Comparison of ENCODE assay signal across 8 cellular contexts in genomic region chr9:99818439-99818992, GRCh38. TPM values are rescaled to one million over a fixed set of nuclear protein-coding genes. Genes with fewer than 3 reads are reported as not detected.
DNase-seq lines count a peak whose midpoint lies in the region; ATAC-seq and TF ChIP-seq lines count a peak whose summit lies in the region.

No MANE protein-coding gene starts in this region.

- H3K4me3 ChIP-seq in OCI-LY1 (ENCODE audit: low read depth, low read length, poor library complexity, severe bottlenecking) (peak overlapping the region; percentile 76), endocrine pancreas (ENCODE audit: control insufficient read depth, insufficient read depth, low read length) (peak overlapping the region; percentile 94)

- H3K9me3 Mint-ChIP-seq in osteocyte (ENCODE audit: unreplicated experiment) = no peaks in the 10 kb centered on the region

- H3K27ac Mint-ChIP-seq in osteocyte (ENCODE audit: unreplicated experiment) = peak overlapping the region; percentile 95

- H3K79me2 ChIP-seq in OCI-LY1 (ENCODE audit: insufficient read depth, low read length) = no peaks in the 10 kb centered on the region

- H3K4me1 ChIP-seq in ES-I3 (ENCODE audit: insufficient read depth, low read length) = no peaks in the 10 kb centered on the region; the same call in none of the 2 replicates
- peaks cover 34% of the 10 kb centered on the region for H3K4me1 ChIP-seq in OCI-LY1 (ENCODE audit: insufficient read depth, low read length, severe bottlenecking)
- peaks cover 15% of the 10 kb centered on the region for H3K4me1 ChIP-seq in endocrine pancreas (ENCODE audit: control insufficient read depth, insufficient read depth, low read length)

- no peak overlapping the region for H3K27ac ChIP-seq in OCI-LY1 (ENCODE audit: low read depth, low read length, poor library complexity, severe bottlenecking)

- H3K9me3 ChIP-seq in ES-I3 (ENCODE audit: control insufficient read depth, insufficient read depth, low read length) (no peaks in the 10 kb centered on the region), OCI-LY1 (ENCODE audit: low read length) (no peaks in the 10 kb centered on the region), endocrine pancreas (ENCODE audit: control insufficient read depth, low read length) (no peaks in the 10 kb centered on the region)

- H2AFZ ChIP-seq in OCI-LY1 (ENCODE audit: low read length) = no peak overlapping the region

- peak overlapping the region; percentile 95 for H3K4me3 Mint-ChIP-seq in osteocyte (ENCODE audit: unreplicated experiment)

- no peaks in the 10 kb centered on the region for H3K36me3 ChIP-seq in ES-I3 (ENCODE audit: insufficient read depth, low read length)
- no peaks in the 10 kb centered on the region for H3K36me3 ChIP-seq in OCI-LY1 (ENCODE audit: insufficient read depth, low read length)
- no peaks in the 10 kb centered on the region for H3K36me3 ChIP-seq in endocrine pancreas (ENCODE audit: control insufficient read depth, insufficient read depth, low read length)

- no peaks in the 10 kb centered on the region for H4K20me1 ChIP-seq in OCI-LY1 (ENCODE audit: insufficient read depth, low read length)

- TF ChIP-seq CTCF in OCI-LY1 (IDR thresholded peaks at IDR 0.05; ENCODE audit: low read length) (no peak), osteocyte (IDR thresholded peaks at IDR 0.05) (no peak)

- ATAC-seq in GM18520 (IDR thresholded peaks at IDR 0.05; ENCODE audit: unreplicated experiment) = no peak

- peaks cover 4% of the 10 kb centered on the region; the same call in 1 of the 2 replicates for H3F3A ChIP-seq in OCI-LY1 (ENCODE audit: insufficient read depth, low read length)

- no peak for DNase-seq in osteocyte (ENCODE audit: extremely low spot score, unreplicated experiment)
- no peak for DNase-seq in HuH-7.5 (ENCODE audit: low spot score)
- no peak for DNase-seq in SW480 (ENCODE audit: low spot score)
- no peak for DNase-seq in activated CD4-positive, alpha-beta T cell treated with anti-CD3 and anti-CD28 coated beads for 1 hour

- no peaks in the 10 kb centered on the region for H3K36me3 Mint-ChIP-seq in osteocyte (ENCODE audit: unreplicated experiment)

- H3K9me2 ChIP-seq in OCI-LY1 (ENCODE audit: low read depth, low read length) = no peaks in the 10 kb centered on the region

- H3K27me3 ChIP-seq in OCI-LY1 (ENCODE audit: insufficient read depth, low read length) (no peaks in the 10 kb centered on the region), endocrine pancreas (ENCODE audit: control insufficient read depth, insufficient read depth, low read length) (no peaks in the 10 kb centered on the region)

- no peaks in the 10 kb centered on the region for H3K27me3 Mint-ChIP-seq in osteocyte (ENCODE audit: unreplicated experiment)

- H3K9ac ChIP-seq in ES-I3 (ENCODE audit: low read depth, low read length) = peak overlapping the region; percentile 83
- H3K9ac ChIP-seq in OCI-LY1 (ENCODE audit: low read length) = peak overlapping the region; percentile 83
- H3K9ac ChIP-seq in endocrine pancreas (ENCODE audit: control insufficient read depth, insufficient read depth, low read length) = peak overlapping the region; percentile 51

- H3K4me2 ChIP-seq in OCI-LY1 (ENCODE audit: low read length) = peak overlapping the region; percentile 83

- peaks cover 45% of the 10 kb centered on the region for H3K4me1 Mint-ChIP-seq in osteocyte (ENCODE audit: unreplicated experiment)

RNA-seq across cellular contexts. Expression of gene NR4A3, which starts 3.2 kb away (rescaled TPM):
- 2.4 and 3.2 TPM in 2 replicates for total RNA-seq in osteocyte
